11 cellular contexts compared by ENCODE assay signal in the genomic region with DNA sequence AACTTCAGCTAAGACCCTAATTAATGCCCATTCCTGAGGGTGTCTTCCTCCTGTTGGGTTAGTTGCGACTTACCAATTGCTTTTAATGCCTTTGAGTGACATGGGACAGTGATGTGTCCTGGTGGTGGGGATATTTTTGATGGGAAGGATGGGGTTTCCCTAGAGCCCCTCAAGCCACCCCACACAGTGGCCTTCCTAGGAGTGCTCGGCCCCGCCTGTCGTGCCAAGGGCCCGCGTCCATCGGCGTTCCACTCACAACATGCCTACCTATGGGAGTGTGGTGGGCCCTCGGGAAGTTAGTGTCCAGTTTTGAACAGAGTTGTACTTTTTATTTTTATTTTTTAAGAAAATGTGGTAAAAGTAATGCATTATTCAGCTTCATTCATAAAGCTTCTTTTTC. TPM values are rescaled to one million over a fixed set of nuclear protein-coding genes. Genes with fewer than 3 reads are reported as not detected.
DNase-seq lines count a peak whose midpoint lies in the region; ATAC-seq, FAIRE-seq and TF ChIP-seq lines count a peak whose summit lies in the region.
"Had no signal": no experiment of that assay in that cellular context is flagged by ENCODE, and none has a peak within 500 bp of the region (broad histone marks: within the 10 kb centered on the region; RNA-seq: fewer than 3 reads in every experiment).

No MANE protein-coding gene starts in this region.

- TF ChIP-seq CTCF in keratinocyte (optimal IDR thresholded peaks at IDR 0.05 in 1 of 3, IDR thresholded peaks at IDR 0.05 in 1 of 3, conservative IDR thresholded peaks at IDR 0.05 in 1 of 3; ENCODE audit: extremely low read depth in 1 of 3, insufficient read depth in 2 of 3, low read length in 3 of 3) (no peak), thoracic aorta (IDR thresholded peaks at IDR 0.05) (no peak)

- peak overlapping the region; percentile 73 for H3K4me3 Mint-ChIP-seq in activated naive CD4-positive, alpha-beta T cell treated with anti-CD3 and anti-CD28 coated beads, Interleukin-2, amount 50 U/mL, for 24 hours
- no peak overlapping the region for H3K4me3 Mint-ChIP-seq in activated CD4-positive, alpha-beta memory T cell treated with anti-CD3 and anti-CD28 coated beads for 36 hours

- H3K27me3 ChIP-seq in SJSA1 (replicated peaks) (no peaks in the 10 kb centered on the region), keratinocyte (ENCODE audit: control insufficient read depth, extremely low read depth, insufficient read depth, low read length) (no peaks in the 10 kb centered on the region), thoracic aorta (replicated peaks; ENCODE audit: insufficient read depth) (no peaks in the 10 kb centered on the region)

- intact Hi-C loops in activated CD4-positive, alpha-beta memory T cell treated with anti-CD3 and anti-CD28 coated beads for 36 hours (cut with micrococcal nuclease) = loop anchor here (1.0 to 10.0 kb wide), 4 partner anchors 43 to 456 kb away; no protein-coding TSS in a partner anchor

- POLR2A ChIA-PET in activated CD4-positive, alpha-beta memory T cell treated with anti-CD3 and anti-CD28 coated beads for 36 hours (lab: Charles Lee) = no interaction called here

- no peak overlapping the region for H3K27ac Mint-ChIP-seq in activated naive CD4-positive, alpha-beta T cell treated with anti-CD3 and anti-CD28 coated beads, Interleukin-2, amount 50 U/mL, for 24 hours
- no peak overlapping the region for H3K27ac Mint-ChIP-seq in activated CD4-positive, alpha-beta memory T cell treated with anti-CD3 and anti-CD28 coated beads for 36 hours

- dilution Hi-C loops in keratinocyte (cut with MboI; ENCODE audit: extremely low pct_ligation_motif_present, low sequenced_read_pairs) = loop anchor here (10.0 to 25.0 kb wide), 2 partner anchors 323 to 455 kb away; no protein-coding TSS in a partner anchor

- no peak for DNase-seq in activated naive CD4-positive, alpha-beta T cell (lab: John Stamatoyannopoulos, UW)
- DNase-seq in SJSA1 (ENCODE audit: low read depth in 1 of 2, low spot score in 2 of 2) = no peak
- DNase-seq in keratinocyte (ENCODE audit: low read depth, low spot score) = no peak
- DNase-seq in thoracic aorta (ENCODE audit: low spot score) = no peak
- no peak for DNase-seq in activated CD4-positive, alpha-beta memory T cell treated with anti-CD3 and anti-CD28 coated beads for 36 hours
- DNase-seq in occipital lobe (lab: John Stamatoyannopoulos, UW) = no peak
- DNase-seq in stimulated activated CD4-positive, alpha-beta T cell treated with anti-CD3 and anti-CD28 coated beads, Interleukin-4, amount 100 ng/mL, for 4 hours = no peak
- DNase-seq: cerebellar nuclear complex had no signal

- peak overlapping the region; percentile 60 for H2AFZ ChIP-seq in keratinocyte (ENCODE audit: control insufficient read depth, low read length)

- H3K9me1 ChIP-seq in keratinocyte (ENCODE audit: control insufficient read depth, extremely low read depth, insufficient read depth, low read length) = no peaks in the 10 kb centered on the region

- no peaks in the 10 kb centered on the region for H3K79me2 ChIP-seq in keratinocyte (ENCODE audit: control insufficient read depth, insufficient read depth, low read length)

- no peaks in the 10 kb centered on the region for H3K36me3 ChIP-seq in SJSA1
- no peaks in the 10 kb centered on the region for H3K36me3 ChIP-seq in keratinocyte (ENCODE audit: control insufficient read depth in 2 of 2, extremely low read depth in 1 of 2, insufficient read depth in 2 of 2, low read length in 2 of 2)
- no peaks in the 10 kb centered on the region for H3K36me3 ChIP-seq in thoracic aorta

- peak overlapping the region; percentile 31 for H3K4me2 ChIP-seq in keratinocyte (ENCODE audit: control insufficient read depth, extremely low read depth, insufficient read depth, low read depth, low read length)

- FAIRE-seq in keratinocyte (lab: Jason Lieb, UNC) = no peak

- H3K27ac ChIP-seq in SJSA1 (peak overlapping the region; percentile 27; the same call in 1 of the 2 replicates), keratinocyte (ENCODE audit: control insufficient read depth, insufficient read depth, low read length) (no peak overlapping the region), thoracic aorta (peak overlapping the region; percentile 6 to 17)

- no peaks in the 10 kb centered on the region for H3K9me3 ChIP-seq in SJSA1 (replicated peaks)
- no peaks in the 10 kb centered on the region for H3K9me3 ChIP-seq in keratinocyte (ENCODE audit: control insufficient read depth, low read depth, low read length)
- no peaks in the 10 kb centered on the region for H3K9me3 ChIP-seq in thoracic aorta
- H3K9me3 ChIP-seq: Caco-2, mucosa of descending colon had no signal

- no peaks in the 10 kb centered on the region for H3K9me3 Mint-ChIP-seq in activated naive CD4-positive, alpha-beta T cell treated with anti-CD3 and anti-CD28 coated beads, Interleukin-2, amount 50 U/mL, for 24 hours
- H3K9me3 Mint-ChIP-seq in activated CD4-positive, alpha-beta memory T cell treated with anti-CD3 and anti-CD28 coated beads for 36 hours = no peaks in the 10 kb centered on the region

- no peaks in the 10 kb centered on the region for H4K20me1 ChIP-seq in keratinocyte (ENCODE audit: control insufficient read depth, extremely low read depth, insufficient read depth, low read length)

- no peaks in the 10 kb centered on the region for H3K36me3 Mint-ChIP-seq in activated naive CD4-positive, alpha-beta T cell treated with anti-CD3 and anti-CD28 coated beads, Interleukin-2, amount 50 U/mL, for 24 hours
- no peaks in the 10 kb centered on the region for H3K36me3 Mint-ChIP-seq in activated CD4-positive, alpha-beta memory T cell treated with anti-CD3 and anti-CD28 coated beads for 36 hours

- H3K4me1 ChIP-seq in SJSA1 (replicated peaks) = peaks cover 54% of the 10 kb centered on the region
- H3K4me1 ChIP-seq in keratinocyte (ENCODE audit: control insufficient read depth, extremely low read depth, insufficient read depth, low read length) = peaks cover 45% of the 10 kb centered on the region
- peaks cover 7 to 46% of the 10 kb centered on the region in 2 donors for H3K4me1 ChIP-seq in thoracic aorta (ENCODE audit: control insufficient read depth in 1 of 2, low read depth in 2 of 2)

- H3K27me3 Mint-ChIP-seq in activated naive CD4-positive, alpha-beta T cell treated with anti-CD3 and anti-CD28 coated beads, Interleukin-2, amount 50 U/mL, for 24 hours = peaks cover 21% of the 10 kb centered on the region
- peaks cover 23% of the 10 kb centered on the region for H3K27me3 Mint-ChIP-seq in activated CD4-positive, alpha-beta memory T cell treated with anti-CD3 and anti-CD28 coated beads for 36 hours

- H3K4me3 ChIP-seq in SJSA1 (no peak overlapping the region), keratinocyte (ENCODE audit: control insufficient read depth in 2 of 3, extremely low read depth in 1 of 3, insufficient read depth in 2 of 3, low read depth in 1 of 3, low read length in 3 of 3) (no peak overlapping the region), thoracic aorta (no peak overlapping the region)
- H3K4me3 ChIP-seq: mucosa of descending colon had no signal

- CTCF ChIA-PET in activated CD4-positive, alpha-beta memory T cell treated with anti-CD3 and anti-CD28 coated beads for 36 hours (lab: Charles Lee) = interaction anchor here (0.6 to 7.9 kb wide), 19 partner anchors 8 to 1002 kb away, joined by 3 to 136 read pairs (median 3); no protein-coding TSS in a partner anchor

- no peak overlapping the region for H3K9ac ChIP-seq in keratinocyte (ENCODE audit: control insufficient read depth, extremely low read depth, insufficient read depth, low read length)

- no peak for ATAC-seq in thoracic aorta (ENCODE audit: insufficient number of reproducible peaks, low FRiP score, low read depth)

- H3K4me1 Mint-ChIP-seq in activated naive CD4-positive, alpha-beta T cell treated with anti-CD3 and anti-CD28 coated beads, Interleukin-2, amount 50 U/mL, for 24 hours = peaks cover 7% of the 10 kb centered on the region
- peaks cover 4% of the 10 kb centered on the region for H3K4me1 Mint-ChIP-seq in activated CD4-positive, alpha-beta memory T cell treated with anti-CD3 and anti-CD28 coated beads for 36 hours (ENCODE audit: low read depth)

RNA-seq across cellular contexts. Expression of a gene that starts 50.1 kb away (rescaled TPM):
- 11.9 and 18.2 TPM in 2 replicates for total RNA-seq in SJSA1 (2014; rRNA removed; shearing (Covaris generic))
- 0.26 to 1.1 TPM (median 0.37 TPM) in 3 replicates for polyA plus RNA-seq in keratinocyte
- 0.07 TPM for polyA plus RNA-seq in keratinocyte (2011; ENCODE audit: low read depth)
- 0.34 and 0.35 TPM in 2 replicates for polyA plus RNA-seq in keratinocyte (2011; cell fraction: cytosol; rRNA removed)
- polyA plus RNA-seq in keratinocyte (2011; cell fraction: nucleus; rRNA removed) = 0.47 and 0.52 TPM in 2 replicates
- polyA plus RNA-seq in keratinocyte (2012; ENCODE audit: low replicate concordance) = 0.40 TPM in 1 of 2 replicates, not detected in the other
- not detected in 3 replicates for polyA minus RNA-seq in keratinocyte
- not detected for polyA minus RNA-seq in keratinocyte (2011; cell fraction: cytosol; rRNA and poly(A)+ RNA removed)
- 0.54 TPM in 1 of 2 replicates, not detected in the other for polyA minus RNA-seq in keratinocyte (2011; cell fraction: nucleus; rRNA and poly(A)+ RNA removed)
- total RNA-seq in thoracic aorta = 10 to 100 TPM; 26.2 to 34.3 TPM
- total RNA-seq in activated CD4-positive, alpha-beta memory T cell treated with anti-CD3 and anti-CD28 coated beads for 36 hours = 1 to 10 TPM; 2.5 to 2.7 TPM
- total RNA-seq in occipital lobe = 28.5 TPM
